ENCODE assay signal across 13 cellular contexts in genomic region chr12:53062011-53062961, GRCh38. TPM values are rescaled to one million over a fixed set of nuclear protein-coding genes. Genes with fewer than 3 reads are reported as not detected.
DNase-seq lines count a peak whose midpoint lies in the region; ATAC-seq and TF ChIP-seq lines count a peak whose summit lies in the region.
"Had no signal": no experiment of that assay in that cellular context is flagged by ENCODE, and none has a peak within 500 bp of the region (broad histone marks: within the 10 kb centered on the region; RNA-seq: fewer than 3 reads in every experiment).

No MANE protein-coding gene starts in this region.

- peaks cover 13 to 46% of the 10 kb centered on the region in 2 donors for H3K4me1 ChIP-seq in adrenal gland (replicated peaks in 1 of 2)
- peaks cover 62 to 82% (median 66%) of the 10 kb centered on the region in 3 donors for H3K4me1 ChIP-seq in skeletal muscle tissue (ENCODE audit: control insufficient read depth in 3 of 3, insufficient read depth in 3 of 3, low read length in 3 of 3)

- H3K4me1 Mint-ChIP-seq in HFFc6 (ENCODE audit: low read depth) = peaks cover 45% of the 10 kb centered on the region

- POLR2A ChIA-PET in GM10248 (lab: Yijun Ruan, JAX) = no interaction called here

- H3K27ac Mint-ChIP-seq in HFFc6 = peak overlapping the region; percentile 74
- H3K27ac Mint-ChIP-seq: activated T-helper 1 cell treated with anti-CD3 and anti-CD28 coated beads, Interleukin-12 subunit alpha, Interleukin-12 subunit beta, Interleukin-2, Interleukin-4 antibody, amounts not matched to agents 30 ng/mL and 10 ng/mL and 1 ng/mL, durations not matched to agents 14 hours and 24 hours and 36 hours had no signal

- H3K36me3 ChIP-seq in adrenal gland (replicated peaks in 1 of 2) (peaks cover 0 to 81% of the 10 kb centered on the region in 2 donors), skeletal muscle tissue (ENCODE audit: control insufficient read depth in 3 of 3, insufficient read depth in 3 of 3, low read length in 3 of 3) (peaks cover 53 to 64% (median 63%) of the 10 kb centered on the region in 3 donors)

- no peaks in the 10 kb centered on the region for H3K27me3 ChIP-seq in adrenal gland
- H3K27me3 ChIP-seq in skeletal muscle tissue (ENCODE audit: control insufficient read depth in 3 of 3, insufficient read depth in 3 of 3, low read length in 3 of 3) = no peaks in the 10 kb centered on the region

- DNase-seq in HFFc6 = no peak
- peak in 4 of 7 donors; percentile 4 to 52 (median 24) for DNase-seq in adrenal gland
- peak in 1 of 2 donors; percentile 27 for DNase-seq in left colon
- DNase-seq in GM10248 (ENCODE audit: extremely low spot score) = no peak
- no peak for DNase-seq in stimulated activated CD4-positive, alpha-beta T cell treated with anti-CD3 and anti-CD28 coated beads, Interleukin-4, amount 100 ng/mL, for 4 hours
- DNase-seq in GDM1 (lab: John Stamatoyannopoulos, UW) = no peak
- no peak for DNase-seq in midbrain (lab: John Stamatoyannopoulos, UW)
- DNase-seq: cerebellar nuclear complex, Kasumi-1 had no signal

- peak overlapping the region; percentile 14 to 40 (median 33) for H3K9ac ChIP-seq in skeletal muscle tissue (ENCODE audit: low read depth in 1 of 3, low read length in 3 of 3)

- intact Hi-C loops in adrenal gland (cut with DNase I) (loop anchor here in 1 of 2 donors (10.0 kb wide), 1 partner anchor 133 kb away; no protein-coding TSS in a partner anchor), left colon (cut with DNase I, micrococcal nuclease) (loop anchor here in 1 of 2 donors (5.0 to 10.0 kb wide), 2 partner anchors 35 to 133 kb away; partner anchors contain the start of gene IGFBP6)

- H3K36me3 Mint-ChIP-seq in HFFc6 (ENCODE audit: low read depth) = no peaks in the 10 kb centered on the region; the same call in 1 of the 2 replicates

- H3K4me3 Mint-ChIP-seq in HFFc6 = no peak overlapping the region; the same call in 1 of the 2 replicates
- H3K4me3 Mint-ChIP-seq: activated T-helper 1 cell treated with anti-CD3 and anti-CD28 coated beads, Interleukin-12 subunit alpha, Interleukin-12 subunit beta, Interleukin-2, Interleukin-4 antibody, amounts not matched to agents 30 ng/mL and 10 ng/mL and 1 ng/mL, durations not matched to agents 14 hours and 24 hours and 36 hours had no signal

- peaks cover 34% of the 10 kb centered on the region for H3K27me3 Mint-ChIP-seq in HFFc6 (ENCODE audit: insufficient read depth)

- peak; percentile 3 for ATAC-seq in left colon

- no peaks in the 10 kb centered on the region for H3K9me3 ChIP-seq in adrenal gland (replicated peaks in 1 of 3)
- H3K9me3 ChIP-seq in skeletal muscle tissue (ENCODE audit: control insufficient read depth in 3 of 3, low read length in 3 of 3) = no peaks in the 10 kb centered on the region

- no peaks in the 10 kb centered on the region for H3K9me3 Mint-ChIP-seq in HFFc6
- H3K9me3 Mint-ChIP-seq: activated T-helper 1 cell treated with anti-CD3 and anti-CD28 coated beads, Interleukin-12 subunit alpha, Interleukin-12 subunit beta, Interleukin-2, Interleukin-4 antibody, amounts not matched to agents 30 ng/mL and 10 ng/mL and 1 ng/mL, durations not matched to agents 14 hours and 24 hours and 36 hours had no signal

- H3K27ac ChIP-seq in adrenal gland (peak overlapping the region in 3 of 5 donors; percentile 43 to 88 (median 73)), skeletal muscle tissue (ENCODE audit: low read depth, low read length) (peak overlapping the region; percentile 38)

- CTCF ChIA-PET in GM10248 (lab: Yijun Ruan, JAX) = interaction anchor here (1.3 to 14.8 kb wide), 3 partner anchors 12 to 135 kb away, joined by 3 to 294 read pairs (median 264); partner anchors contain the start of genes IGFBP6, SOAT2 and TNS2

- no peak overlapping the region for H3K4me3 ChIP-seq in adrenal gland
- no peak overlapping the region for H3K4me3 ChIP-seq in skeletal muscle tissue (ENCODE audit: low read length in 3 of 3)

- no peak for TF ChIP-seq POLR2A in adrenal gland (IDR thresholded peaks at IDR 0.05)

- 73 to 78% (median 76%) methylated on average over 16 to 20 of the region's 20 CpGs for WGBS in adrenal gland, 4 donors

- TF ChIP-seq CTCF in HFFc6 (IDR thresholded peaks at IDR 0.05) (no peak), adrenal gland (IDR thresholded peaks at IDR 0.05) (no peak), GM10248 (IDR thresholded peaks at IDR 0.05; ENCODE audit: control extremely low read depth, extremely low read depth, low read depth, missing control alignments) (no peak)

RNA-seq across cellular contexts. Expression of gene TNS2, which starts 12.4 kb away (rescaled TPM):
- total RNA-seq in HFFc6 (2021; fragmentation: NEBNext Ultra II Directional; extraction: Animal tissue kit (Norgen Biotek cat#: 25700)) = 10 to 100 TPM; 44.3 to 69.2 (median 58.9) TPM
- total RNA-seq in adrenal gland (100 to 1,000 TPM in 7 of 8 donors, 10 to 100 TPM in 1; 55.8 to 268 (median 175) TPM), left colon (10 to 100 TPM; 31.4 to 35.6 TPM), skeletal muscle tissue (21.9 TPM)
- 1,000 to 10,000 TPM in 1 of 3 donors, 100 to 1,000 TPM in 1, 10 to 100 TPM in 1; 36.8 to 1,019 (median 396) TPM for polyA plus RNA-seq in adrenal gland

RNA-seq across cellular contexts. Expression of gene SPRYD3, which starts 16.9 kb away (rescaled TPM):
- 10 to 100 TPM; 50.5 to 59.4 (median 54.9) TPM for total RNA-seq in HFFc6 (2021; fragmentation: NEBNext Ultra II Directional; extraction: Animal tissue kit (Norgen Biotek cat#: 25700))
- total RNA-seq in adrenal gland (10 to 100 TPM; 32.1 to 74.6 (median 46.7) TPM), left colon (10 to 100 TPM; 30.7 to 34.9 TPM), skeletal muscle tissue (13.0 TPM)
- polyA plus RNA-seq in adrenal gland = 10 to 100 TPM; 16.4 to 52.8 (median 29.0) TPM

RNA-seq across cellular contexts. Expression of gene IGFBP6, which starts 35.2 kb away (rescaled TPM):
- 100 to 1,000 TPM; 317 to 444 (median 430) TPM for total RNA-seq in HFFc6 (2021; fragmentation: NEBNext Ultra II Directional; extraction: Animal tissue kit (Norgen Biotek cat#: 25700))
- total RNA-seq in adrenal gland (100 to 1,000 TPM in 6 of 8 donors, 10 to 100 TPM in 2; 39.5 to 559 (median 212) TPM), left colon (10 to 100 TPM; 16.9 to 24.5 TPM), skeletal muscle tissue (89.8 TPM)
- 100 to 1,000 TPM in 2 of 3 donors, 10 to 100 TPM in 1; 26.4 to 478 (median 337) TPM for polyA plus RNA-seq in adrenal gland
- total RNA-seq: activated T-helper 1 cell treated with anti-CD3 and anti-CD28 coated beads, Interleukin-12 subunit alpha, Interleukin-12 subunit beta, Interleukin-2, Interleukin-4 antibody, amounts not matched to agents 30 ng/mL and 10 ng/mL and 1 ng/mL, durations not matched to agents 14 hours and 24 hours and 36 hours had no signal

RNA-seq across cellular contexts. Expression of gene SOAT2, which starts 41.0 kb away (rescaled TPM):
- under 1 TPM; 0.12 to 0.34 (median 0.18) TPM for total RNA-seq in HFFc6 (2021; fragmentation: NEBNext Ultra II Directional; extraction: Animal tissue kit (Norgen Biotek cat#: 25700))
- total RNA-seq in adrenal gland (under 1 TPM in 1 of 8 donors, not detected in 7; 0.79 TPM), left colon (not detected), skeletal muscle tissue (under 0.01 TPM)
- polyA plus RNA-seq in adrenal gland = under 1 TPM in 2 of 3 donors, not detected in 1; 0.34 to 0.48 TPM
- total RNA-seq: activated T-helper 1 cell treated with anti-CD3 and anti-CD28 coated beads, Interleukin-12 subunit alpha, Interleukin-12 subunit beta, Interleukin-2, Interleukin-4 antibody, amounts not matched to agents 30 ng/mL and 10 ng/mL and 1 ng/mL, durations not matched to agents 14 hours and 24 hours and 36 hours; fibroblast of villous mesenchyme had no signal
- polyA plus RNA-seq: keratinocyte had no signal

RNA-seq across cellular contexts. Expression of gene EIF4B, which starts 56.0 kb away (rescaled TPM):
- 100 to 1,000 TPM; 376 to 437 (median 392) TPM for total RNA-seq in HFFc6 (2021; fragmentation: NEBNext Ultra II Directional; extraction: Animal tissue kit (Norgen Biotek cat#: 25700))
- total RNA-seq in adrenal gland = 100 to 1,000 TPM; 324 to 800 (median 570) TPM
- polyA plus RNA-seq in adrenal gland = 100 to 1,000 TPM in 2 of 3 donors, 10 to 100 TPM in 1; 77.1 to 282 (median 138) TPM
- 100 to 1,000 TPM; 355 to 389 TPM for total RNA-seq in left colon
- total RNA-seq in skeletal muscle tissue = 1,005 TPM

Comparison
In these comparisons a context has a peak if more than half of its experiments do, and no peak if none do; other contexts are left out.
1. DNase-seq: peak in adrenal gland (4 of 7); none in HFFc6 (single experiment), GM10248 (single experiment), stimulated activated CD4-positive, alpha-beta T cell treated with anti-CD3 and anti-CD28 coated beads, Interleukin-4, amount 100 ng/mL, for 4 hours (0 of 2), GDM1 (single experiment) and midbrain (single experiment).